ENCODE assay signal across 9 cellular contexts in genomic region chr18:3998698-3999333, GRCh38.
DNase-seq lines count a peak whose midpoint lies in the region; ATAC-seq, FAIRE-seq and TF ChIP-seq lines count a peak whose summit lies in the region.
"Had no signal": no experiment of that assay in that cellular context is flagged by ENCODE, and none has a peak within 500 bp of the region (broad histone marks: within the 10 kb centered on the region; RNA-seq: fewer than 3 reads in every experiment).

No MANE protein-coding gene starts in this region.

- H3K36me3 ChIP-seq in upper lobe of left lung, result no peaks in the 10 kb centered on the region

- peak in 1 of 2 donors; percentile 64 for ATAC-seq in upper lobe of left lung (ENCODE audit: low FRiP score in 2 of 2)
- no peak for ATAC-seq in GM19395 (IDR thresholded peaks at IDR 0.05; ENCODE audit: unreplicated experiment)
- ATAC-seq in omental fat pad (ENCODE audit: low FRiP score), result no peak

- WGBS in upper lobe of left lung, 2 donors, result 10 to 19% methylated on average over 4 of the region's 4 CpGs

- no peak for TF ChIP-seq POLR2A in upper lobe of left lung (IDR thresholded peaks at IDR 0.05)

- no peaks in the 10 kb centered on the region for H3K27me3 Mint-ChIP-seq in glutamatergic neuron (ENCODE audit: unreplicated experiment)

- no peak overlapping the region for H3K4me3 Mint-ChIP-seq in glutamatergic neuron (ENCODE audit: unreplicated experiment)
- H3K4me3 Mint-ChIP-seq: CD4-positive, CD25-positive, alpha-beta regulatory T cell had no signal

- H3K4me1 Mint-ChIP-seq in glutamatergic neuron (ENCODE audit: low read depth, unreplicated experiment), result peaks cover 3% of the 10 kb centered on the region
- H3K4me1 Mint-ChIP-seq: CD4-positive, CD25-positive, alpha-beta regulatory T cell had no signal

- no peaks in the 10 kb centered on the region for H3K9me3 ChIP-seq in upper lobe of left lung

- no peaks in the 10 kb centered on the region for H3K36me3 Mint-ChIP-seq in glutamatergic neuron (ENCODE audit: unreplicated experiment)
- H3K36me3 Mint-ChIP-seq: CD4-positive, CD25-positive, alpha-beta regulatory T cell had no signal

- TF ChIP-seq CTCF in glutamatergic neuron (IDR thresholded peaks at IDR 0.05; ENCODE audit: partially characterized antibody, unreplicated experiment), result peak; percentile 83
- TF ChIP-seq CTCF in upper lobe of left lung (IDR thresholded peaks at IDR 0.05), result peak; percentile 37 to 68 (median 54)
- TF ChIP-seq CTCF in omental fat pad (IDR thresholded peaks at IDR 0.05), result peak in 1 of 3 donors; percentile 41

- peak; percentile 80 for FAIRE-seq in TTC549 (lab: Jason Lieb, UNC)

- no peaks in the 10 kb centered on the region for H3K9me3 Mint-ChIP-seq in glutamatergic neuron (ENCODE audit: unreplicated experiment)
- H3K9me3 Mint-ChIP-seq: CD4-positive, CD25-positive, alpha-beta regulatory T cell had no signal

- H3K27me3 ChIP-seq in upper lobe of left lung, result no peaks in the 10 kb centered on the region

- DNase-seq in NCI-H1436 (lab: John Stamatoyannopoulos, UW) (peak; percentile 19), NCI-H1436 treated with DMSO at 0.1 percent for 48 hours (lab: John Stamatoyannopoulos, UW) (no peak), glutamatergic neuron (no peak), upper lobe of left lung (no peak), omental fat pad (ENCODE audit: low spot score) (no peak)
- DNase-seq in Jurkat, Clone E6-1 (ENCODE audit: low read depth, low spot score), result peak; percentile 25

- no peaks in the 10 kb centered on the region for H3K4me1 ChIP-seq in upper lobe of left lung

- no peak overlapping the region for H3K27ac Mint-ChIP-seq in glutamatergic neuron (ENCODE audit: unreplicated experiment)
- H3K27ac Mint-ChIP-seq: CD4-positive, CD25-positive, alpha-beta regulatory T cell had no signal

- no peak for TF ChIP-seq EP300 in upper lobe of left lung (IDR thresholded peaks at IDR 0.05)

- H3K4me3 ChIP-seq in Jurkat, Clone E6-1 (ENCODE audit: low read length), result no peak overlapping the region
- no peak overlapping the region for H3K4me3 ChIP-seq in upper lobe of left lung

- H3K27ac ChIP-seq in upper lobe of left lung, result no peak overlapping the region

Comparison
In these comparisons a context has a peak if more than half of its experiments do, and no peak if none do; other contexts are left out.
1. DNase-seq: peak in NCI-H1436 (single experiment) and Jurkat, Clone E6-1 (single experiment); none in NCI-H1436 treated with DMSO at 0.1 percent for 48 hours (single experiment), glutamatergic neuron (single experiment), upper lobe of left lung (0 of 2) and omental fat pad (single experiment).